In the genomic region with DNA sequence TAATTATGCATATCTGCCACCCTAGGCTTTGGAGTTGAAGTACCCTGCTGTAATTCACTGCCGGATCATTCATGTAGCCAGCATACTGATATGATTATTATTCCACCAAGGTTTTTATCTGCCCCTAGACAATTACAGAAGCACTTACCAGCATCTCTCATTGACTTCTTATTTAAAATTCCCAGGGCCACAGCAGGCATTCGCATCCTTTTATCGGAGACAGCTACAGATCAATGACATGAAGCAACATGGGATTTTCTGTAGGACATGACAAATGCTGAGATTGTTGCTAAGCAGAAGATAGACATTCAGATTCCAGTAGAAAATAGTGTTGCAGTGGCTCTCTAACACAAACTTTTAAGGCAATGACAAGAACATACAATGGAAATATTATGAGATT, we compare ENCODE assay signal across 26 cellular contexts.
"Had no signal": no experiment of that assay in that cellular context is flagged by ENCODE, and none has a peak within 500 bp of the region (broad histone marks: within the 10 kb centered on the region; RNA-seq: fewer than 3 reads in every experiment).

No MANE protein-coding gene starts in this region.

- H3K4me3 ChIP-seq: adrenal gland, ascending aorta, breast epithelium, cardiac muscle cell, colonic mucosa had no signal

- H3K27ac ChIP-seq: adrenal gland, ascending aorta, breast epithelium, cardiac muscle cell, colonic mucosa had no signal

- ATAC-seq: activated CD4-positive, alpha-beta T cell treated with anti-CD3 and anti-CD28 coated beads for 36 hours; activated CD8-positive, alpha-beta memory T cell treated with anti-CD3 and anti-CD28 coated beads, Interleukin-2, amount 10 ng/mL, durations not matched to agents 7 days and 5 days; activated CD8-positive, alpha-beta T cell treated with anti-CD3 and anti-CD28 coated beads, Interleukin-2, amount 10 ng/mL, durations not matched to agents 7 days and 5 days; activated naive CD8-positive, alpha-beta T cell treated with anti-CD3 and anti-CD28 coated beads, Interleukin-2, amount 50 U/mL, for 24 hours; esophagus mucosa had no signal

- H3K9me3 ChIP-seq: adrenal gland, ascending aorta, breast epithelium, colonic mucosa had no signal

- H3K4me1 ChIP-seq: ascending aorta, breast epithelium, colonic mucosa had no signal

- H3K36me3 ChIP-seq: adrenal gland, ascending aorta, breast epithelium, cardiac muscle cell, colonic mucosa had no signal

- DNase-seq: activated CD4-positive, alpha-beta memory T cell treated with anti-CD3 and anti-CD28 coated beads for 36 hours; activated CD4-positive, alpha-beta T cell treated with anti-CD3 and anti-CD28 coated beads for 36 hours; activated CD4-positive, alpha-beta T cell treated with anti-CD3 and anti-CD28 coated beads, Interleukin-2, amount 10 ng/mL, durations not matched to agents 24 days and 14 days; activated CD4-positive, CD25-positive, alpha-beta regulatory T cell; activated CD4-positive, CD25-positive, alpha-beta regulatory T cell treated with anti-CD3 and anti-CD28 coated beads, Interleukin-2, amount 50 U/mL, for 72 hours; activated CD8-positive, alpha-beta memory T cell treated with anti-CD3 and anti-CD28 coated beads, Interleukin-2, amount 10 ng/mL, durations not matched to agents 7 days and 5 days; activated CD8-positive, alpha-beta memory T cell treated with anti-CD3 and anti-CD28 coated beads, Interleukin-2, amount 50 U/mL, for 4 hours; activated CD8-positive, alpha-beta T cell treated with anti-CD3 and anti-CD28 coated beads, Interleukin-2, amount 10 ng/mL, durations not matched to agents 7 days and 5 days; activated effector memory CD4-positive, alpha-beta T cell treated with anti-CD3 and anti-CD28 coated beads, Interleukin-2, amount 50 U/mL, for 16 hours; activated naive CD4-positive, alpha-beta T cell treated with anti-CD3 and anti-CD28 coated beads for 36 hours; activated naive CD8-positive, alpha-beta T cell treated with anti-CD3 and anti-CD28 coated beads for 36 hours; activated naive CD8-positive, alpha-beta T cell treated with anti-CD3 and anti-CD28 coated beads, Interleukin-2, amount 50 U/mL, for 24 hours; activated T-cell treated with anti-CD3 and anti-CD28 coated beads, Interleukin-2, amount 50 U/mL, for 1 hour; activated T-cell treated with anti-CD3 and anti-CD28 coated beads, Interleukin-2, amount 50 U/mL, for 48 hours; adrenal gland; central memory CD4-positive, alpha-beta T cell; cerebellar nuclear complex; colonic mucosa; effector CD8-positive, alpha-beta T cell; foreskin fibroblast; head of caudate nucleus; T-helper 2 cell had no signal

- H3K27me3 ChIP-seq: adrenal gland, ascending aorta, breast epithelium, cardiac muscle cell, colonic mucosa had no signal
